20 cellular contexts compared by ENCODE assay signal in genomic region chr20:38877483-38877882, GRCh38. TPM values are rescaled to one million over a fixed set of nuclear protein-coding genes. Genes with fewer than 3 reads are reported as not detected.
DNase-seq lines count a peak whose midpoint lies in the region; ATAC-seq and TF ChIP-seq lines count a peak whose summit lies in the region.
"Had no signal": no experiment of that assay in that cellular context is flagged by ENCODE, and none has a peak within 500 bp of the region (broad histone marks: within the 10 kb centered on the region; RNA-seq: fewer than 3 reads in every experiment).

No MANE protein-coding gene starts in this region.

- peaks cover 82% of the 10 kb centered on the region for H3K4me1 Mint-ChIP-seq in activated naive CD8-positive, alpha-beta T cell (ENCODE audit: low read depth)
- H3K4me1 Mint-ChIP-seq in activated naive CD8-positive, alpha-beta T cell treated with anti-CD3 and anti-CD28 coated beads for 36 hours, result peaks cover 84% of the 10 kb centered on the region

- no peak for ATAC-seq in SK-N-SH treated with all-trans-retinoic acid at 6 μM for 48 hours
- ATAC-seq: esophagus mucosa; gastroesophageal sphincter; stimulated activated naive CD8-positive, alpha-beta T cell treated with anti-CD3 and anti-CD28 coated beads, Interleukin-15, amount 100 ng/mL, for 72 hours had no signal

- H3K27ac Mint-ChIP-seq in activated naive CD8-positive, alpha-beta T cell, result peak overlapping the region; percentile 34
- no peak overlapping the region for H3K27ac Mint-ChIP-seq in activated naive CD8-positive, alpha-beta T cell treated with anti-CD3 and anti-CD28 coated beads for 36 hours
- H3K27ac Mint-ChIP-seq: stimulated activated naive CD8-positive, alpha-beta T cell treated with anti-CD3 and anti-CD28 coated beads, Interleukin-15, amount 100 ng/mL, for 72 hours had no signal

- H3K27me3 Mint-ChIP-seq in activated naive CD8-positive, alpha-beta T cell, result no peaks in the 10 kb centered on the region
- no peaks in the 10 kb centered on the region for H3K27me3 Mint-ChIP-seq in activated naive CD8-positive, alpha-beta T cell treated with anti-CD3 and anti-CD28 coated beads for 36 hours
- H3K27me3 Mint-ChIP-seq: stimulated activated naive CD8-positive, alpha-beta T cell treated with anti-CD3 and anti-CD28 coated beads, Interleukin-15, amount 100 ng/mL, for 72 hours had no signal

- peak overlapping the region in 52 of 59 donors; percentile 5 to 100 (median 92) for H3K27ac ChIP-seq in dorsolateral prefrontal cortex
- H3K27ac ChIP-seq in temporal lobe (ENCODE audit: low read depth, low read length), result peak overlapping the region; percentile 96
- H3K27ac ChIP-seq: gastroesophageal sphincter, neutrophil had no signal

- H3K4me3 ChIP-seq in dorsolateral prefrontal cortex, result no peak overlapping the region
- H3K4me3 ChIP-seq: gastroesophageal sphincter, upper lobe of left lung had no signal

- peaks cover 6% of the 10 kb centered on the region for H3K36me3 Mint-ChIP-seq in activated naive CD8-positive, alpha-beta T cell
- H3K36me3 Mint-ChIP-seq in activated naive CD8-positive, alpha-beta T cell treated with anti-CD3 and anti-CD28 coated beads for 36 hours, result peaks cover 24% of the 10 kb centered on the region

- H3K27me3 ChIP-seq in dorsolateral prefrontal cortex, result peaks cover 0 to 3% (median 0%) of the 10 kb centered on the region in 45 donors
- H3K27me3 ChIP-seq: upper lobe of left lung had no signal

- H3K9me3 Mint-ChIP-seq in activated naive CD8-positive, alpha-beta T cell (ENCODE audit: low read depth), result no peaks in the 10 kb centered on the region
- no peaks in the 10 kb centered on the region for H3K9me3 Mint-ChIP-seq in activated naive CD8-positive, alpha-beta T cell treated with anti-CD3 and anti-CD28 coated beads for 36 hours
- H3K9me3 Mint-ChIP-seq: stimulated activated naive CD8-positive, alpha-beta T cell treated with anti-CD3 and anti-CD28 coated beads, Interleukin-15, amount 100 ng/mL, for 72 hours had no signal

- TF ChIP-seq CTCF in dorsolateral prefrontal cortex (IDR thresholded peaks at IDR 0.05 in 54 of 56, conservative IDR thresholded peaks at IDR 0.05 in 2 of 56; ENCODE audit: low read depth in 1 of 56, partially characterized antibody in 56 of 56), result no peak

- intact Hi-C loops in dorsolateral prefrontal cortex (cut with DNase I), result no loop called here

- no peak overlapping the region for H3K4me3 Mint-ChIP-seq in activated naive CD8-positive, alpha-beta T cell
- no peak overlapping the region for H3K4me3 Mint-ChIP-seq in activated naive CD8-positive, alpha-beta T cell treated with anti-CD3 and anti-CD28 coated beads for 36 hours
- H3K4me3 Mint-ChIP-seq: stimulated activated naive CD8-positive, alpha-beta T cell treated with anti-CD3 and anti-CD28 coated beads, Interleukin-15, amount 100 ng/mL, for 72 hours had no signal

- DNase-seq in activated naive CD8-positive, alpha-beta T cell treated with anti-CD3 and anti-CD28 coated beads for 36 hours, result no peak
- DNase-seq in dorsolateral prefrontal cortex, result no peak
- DNase-seq in effector CD4-positive, alpha-beta T cell, result no peak
- DNase-seq in NCI-H526 (lab: John Stamatoyannopoulos, UW), result no peak
- DNase-seq in T-helper 9 cell, result no peak
- DNase-seq: activated T-cell treated with anti-CD3 and anti-CD28 coated beads, Interleukin-2, amount 50 U/mL, for 48 hours; Caco-2; EL; NCI-H510A; OCI-M1; SHP77 treated with DMSO at 0.1 percent for 48 hours; stimulated activated naive CD8-positive, alpha-beta T cell treated with anti-CD3 and anti-CD28 coated beads, Interleukin-15, amount 100 ng/mL, for 72 hours; T1000; upper lobe of left lung had no signal

TF ChIP-seq in SK-N-SH treated with all-trans-retinoic acid at 6 μM for 48 hours, 23 proteins besides CTCF, POLR2A, EP300 and RAD21:
- peak; percentile 31; the same call in 1 of the 2 replicates for TF ChIP-seq TSHZ2 (CRISPR knock-in tag; IDR thresholded peaks at IDR 0.05)
- TF ChIP-seq TCF4 (CRISPR knock-in tag; IDR thresholded peaks at IDR 0.05; ENCODE audit: borderline replicate concordance), result peak; percentile 73; the same call in 1 of the 2 replicates
- TF ChIP-seq CSRNP3 (CRISPR knock-in tag; IDR thresholded peaks at IDR 0.05), result no peak
- TF ChIP-seq OSR1 (CRISPR knock-in tag; IDR thresholded peaks at IDR 0.05), result no peak

RNA-seq across cellular contexts. Expression of gene FAM83D, which starts 48.7 kb away (rescaled TPM):
- 10 to 100 TPM; 11.8 to 14.2 TPM for total RNA-seq in activated naive CD8-positive, alpha-beta T cell treated with anti-CD3 and anti-CD28 coated beads for 36 hours
- 1 to 10 TPM in 119 of 120 experiments, under 1 TPM in 1; 0.95 to 5.1 (median 2.4) TPM for total RNA-seq in dorsolateral prefrontal cortex
- 2.0 TPM for total RNA-seq in temporal lobe
